In the genomic region with DNA sequence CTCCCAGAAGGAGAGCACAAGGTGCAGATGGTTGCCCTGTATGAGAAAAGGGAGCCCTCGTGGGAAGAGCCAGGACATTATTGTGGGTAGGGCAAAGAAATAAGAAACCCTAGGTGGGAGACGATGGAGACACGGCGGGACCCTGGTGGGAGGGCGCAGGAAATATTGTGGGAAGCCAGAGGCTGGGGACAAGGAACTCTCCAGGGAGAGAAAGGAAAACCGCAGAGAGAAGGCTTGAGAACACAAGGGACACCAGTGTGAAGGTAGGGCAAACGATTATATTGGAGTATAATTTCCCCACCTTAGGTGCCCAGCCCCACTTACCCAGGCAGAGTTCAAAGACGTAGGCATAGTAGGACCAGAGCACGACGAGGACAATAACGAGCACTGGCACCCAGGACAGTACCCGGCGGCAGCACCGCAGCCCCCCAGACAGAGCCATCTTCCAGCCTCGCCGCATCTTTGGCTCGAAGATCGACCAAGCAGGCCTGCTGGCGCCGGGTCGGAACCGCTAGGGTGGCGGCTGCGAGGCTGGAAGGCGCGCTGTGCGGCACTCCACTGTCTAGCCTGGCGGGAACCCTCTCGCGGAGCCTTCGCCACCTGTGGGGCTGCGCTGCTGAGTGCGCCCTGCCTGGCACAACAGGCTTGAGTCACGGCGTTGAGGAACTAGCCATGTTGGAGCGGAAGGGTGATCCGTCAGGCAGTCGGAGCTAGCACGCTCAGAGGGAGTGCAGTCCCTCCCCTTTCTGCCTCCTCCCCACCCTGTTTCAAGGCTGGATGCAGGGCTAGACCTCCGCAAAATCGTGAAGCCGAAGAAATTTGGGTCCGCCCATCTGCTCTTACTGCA, we compare ENCODE assay signal across 9 cellular contexts. TPM values are rescaled to one million over a fixed set of nuclear protein-coding genes. Genes with fewer than 3 reads are reported as not detected.
DNase-seq lines count a peak whose midpoint lies in the region; ATAC-seq and TF ChIP-seq lines count a peak whose summit lies in the region.
"Had no signal": no experiment of that assay in that cellular context is flagged by ENCODE, and none has a peak within 500 bp of the region (broad histone marks: within the 10 kb centered on the region; RNA-seq: fewer than 3 reads in every experiment).

A gene with protein sequence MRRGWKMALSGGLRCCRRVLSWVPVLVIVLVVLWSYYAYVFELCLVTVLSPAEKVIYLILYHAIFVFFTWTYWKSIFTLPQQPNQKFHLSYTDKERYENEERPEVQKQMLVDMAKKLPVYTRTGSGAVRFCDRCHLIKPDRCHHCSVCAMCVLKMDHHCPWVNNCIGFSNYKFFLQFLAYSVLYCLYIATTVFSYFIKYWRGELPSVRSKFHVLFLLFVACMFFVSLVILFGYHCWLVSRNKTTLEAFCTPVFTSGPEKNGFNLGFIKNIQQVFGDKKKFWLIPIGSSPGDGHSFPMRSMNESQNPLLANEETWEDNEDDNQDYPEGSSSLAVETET (minus strand): TSS at position 473 of the 847 bp plus-strand sequence. CDS start 13 bp downstream, at position 460.

- 23% methylated on average over 11 of the region's 43 CpGs for WGBS in right lobe of liver (ENCODE audit: insufficient coverage, low coverage, low lambda C conversion rate, missing lambda C conversion rate)

- TF ChIP-seq POLR2A in right lobe of liver (IDR thresholded peaks at IDR 0.05) = no peak

- DNase-seq in AG04449 (ENCODE audit: low read depth, low spot score) (no peak), NCI-H1092 treated with DMSO at 0.1 percent for 48 hours (lab: John Stamatoyannopoulos, UW) (peak; percentile 89), cortex of kidney (lab: John Stamatoyannopoulos, UW) (peak; percentile 10), right lobe of liver (peak in 2 of 3 donors; percentile 33 to 55), NCI-H187 treated with DMSO at 0.1 percent for 48 hours (lab: John Stamatoyannopoulos, UW) (no peak)
- peak; percentile 45 for DNase-seq in activated CD4-positive, alpha-beta T cell treated with anti-CD3 and anti-CD28 coated beads, Interleukin-2, amount 50 U/mL, for 1 hour
- DNase-seq in stimulated activated CD4-positive, alpha-beta T cell treated with anti-CD3 and anti-CD28 coated beads, Interleukin-2, amount 100 ng/mL, for 4 hours (ENCODE audit: low read depth) = peak; percentile 25

- TF ChIP-seq CTCF in AG04449 (IDR thresholded peaks at IDR 0.05; ENCODE audit: insufficient read depth, low read length, missing control alignments) (no peak), right lobe of liver (IDR thresholded peaks at IDR 0.05) (no peak)

- ATAC-seq in right lobe of liver = peak; percentile 60 to 73 (median 68)
- ATAC-seq in GM21423 (IDR thresholded peaks at IDR 0.05; ENCODE audit: unreplicated experiment) = no peak

- no peaks in the 10 kb centered on the region for H3K27me3 ChIP-seq in right lobe of liver

- no peaks in the 10 kb centered on the region for H3K4me1 ChIP-seq in right lobe of liver

- no peak within 1 kb of the TSS for H3K27ac ChIP-seq in right lobe of liver

- H3K4me3 ChIP-seq in AG04449 (ENCODE audit: low read depth, low read length) (peak within 1 kb of the TSS; percentile 6; the same call in 1 of the 2 replicates), right lobe of liver (peak within 1 kb of the TSS; percentile 16 to 39 (median 25))

- no peaks in the 10 kb centered on the region for H3K9me3 ChIP-seq in right lobe of liver

- intact Hi-C loops in right lobe of liver (cut with DNase I) = no loop called here

- H3K36me3 ChIP-seq in right lobe of liver = no peaks in the 10 kb centered on the region

- CTCF ChIA-PET in AG04449 (lab: Yijun Ruan, JAX) = no interaction called here

- POLR2A ChIA-PET in AG04449 (lab: Yijun Ruan, JAX) = no interaction called here

RNA-seq across cellular contexts. Expression of the gene that starts here (rescaled TPM):
- total RNA-seq in right lobe of liver = under 1 TPM in 5 of 6 experiments, not detected in 1; 0.09 to 0.18 (median 0.12) TPM
- total RNA-seq: glomerular endothelial cell had no signal

Comparison
In these comparisons a context has a peak if more than half of its experiments do, and no peak if none do; other contexts are left out.
1. Peak in DNase-seq, ATAC-seq and H3K4me3 ChIP-seq in right lobe of liver; RNA of the gene not detected or under 1 TPM.
2. DNase-seq: peak in NCI-H1092 treated with DMSO at 0.1 percent for 48 hours (single experiment), activated CD4-positive, alpha-beta T cell treated with anti-CD3 and anti-CD28 coated beads, Interleukin-2, amount 50 U/mL, for 1 hour (single experiment), cortex of kidney (single experiment) and stimulated activated CD4-positive, alpha-beta T cell treated with anti-CD3 and anti-CD28 coated beads, Interleukin-2, amount 100 ng/mL, for 4 hours (single experiment); none in AG04449 (single experiment) and NCI-H187 treated with DMSO at 0.1 percent for 48 hours (single experiment).